8 cellular contexts compared by ENCODE assay signal in genomic region chr19:56066152-56067023, GRCh38. TPM values are rescaled to one million over a fixed set of nuclear protein-coding genes. Genes with fewer than 3 reads are reported as not detected.
DNase-seq lines count a peak whose midpoint lies in the region; ATAC-seq and TF ChIP-seq lines count a peak whose summit lies in the region.

No MANE protein-coding gene starts in this region.

- H3K36me3 Mint-ChIP-seq in CD8-positive, alpha-beta T cell = no peaks in the 10 kb centered on the region
- H3K36me3 Mint-ChIP-seq in endodermal cell (ENCODE audit: low read depth) = no peaks in the 10 kb centered on the region

- peaks cover 6% of the 10 kb centered on the region for H3K4me1 ChIP-seq in CD8-positive, alpha-beta T cell (ENCODE audit: insufficient read depth, low read length)
- H3K4me1 ChIP-seq in HCT116 (ENCODE audit: control insufficient read depth in 1 of 2, insufficient read depth in 2 of 2, low read length in 2 of 2) = peaks cover 6 to 10% of the 10 kb centered on the region in 2 experiments
- H3K4me1 ChIP-seq in endodermal cell (ENCODE audit: control insufficient read depth, insufficient read depth, low read length) = no peaks in the 10 kb centered on the region

- peak overlapping the region; percentile 13 for H3K4me3 ChIP-seq in CD8-positive, alpha-beta T cell (ENCODE audit: low read depth, low read length)
- H3K4me3 ChIP-seq in HCT116 (replicated peaks in 1 of 2; ENCODE audit: low read depth in 1 of 2, low read length in 2 of 2) (peak overlapping the region; percentile 30 to 46), endodermal cell (ENCODE audit: low read length) (peak overlapping the region; percentile 67)

- TF ChIP-seq POLR2A in HCT116 (IDR thresholded peaks at IDR 0.05; ENCODE audit: borderline replicate concordance, extremely low read depth, insufficient read depth, insufficient read length) = no peak

- no peak overlapping the region for H3K27ac ChIP-seq in CD8-positive, alpha-beta T cell (ENCODE audit: low read depth, low read length)
- H3K27ac ChIP-seq in HCT116 (ENCODE audit: low read depth, low read length) (no peak overlapping the region), endodermal cell (ENCODE audit: low read depth, low read length) (no peak overlapping the region)

- no peak overlapping the region for H3K9ac ChIP-seq in HCT116 (ENCODE audit: low read length)
- H3K9ac ChIP-seq in endodermal cell (ENCODE audit: extremely low read depth, low read length, poor library complexity, severe bottlenecking) = no peak overlapping the region

- H3K27me3 Mint-ChIP-seq in CD8-positive, alpha-beta T cell (ENCODE audit: low read depth) = peaks cover 33% of the 10 kb centered on the region
- H3K27me3 Mint-ChIP-seq in endodermal cell (ENCODE audit: insufficient read depth) = peaks cover 21% of the 10 kb centered on the region

- DNase-seq in CD8-positive, alpha-beta T cell = peak; percentile 26 to 80 (median 62)
- DNase-seq in HCT116 (ENCODE audit: low read depth, low spot score) (peak; percentile 44), NCI-H345 treated with DMSO at 0.1 percent for 48 hours (lab: John Stamatoyannopoulos, UW; ENCODE audit: unreplicated experiment) (peak; percentile 45), endodermal cell (peak; percentile 92), myocyte (ENCODE audit: low read depth) (peak; percentile 55)
- DNase-seq in activated CD8-positive, alpha-beta memory T cell treated with anti-CD3 and anti-CD28 coated beads for 4 hours (ENCODE audit: low read depth in 2 of 2) = peak; percentile 31 to 35
- peak; percentile 32 for DNase-seq in stimulated activated CD8-positive, alpha-beta memory T cell treated with anti-CD3 and anti-CD28 coated beads, Interleukin-7, amount 100 ng/mL, for 24 hours (ENCODE audit: low read depth)

- no TSS peak for BruUV-seq in HCT116 (replicated peaks; lab: Mats Ljungman, UMichigan)

- no peaks in the 10 kb centered on the region for H3K9me2 ChIP-seq in HCT116 (ENCODE audit: insufficient read depth)

- H3K4me3 Mint-ChIP-seq in CD8-positive, alpha-beta T cell = peak overlapping the region; percentile 71
- H3K4me3 Mint-ChIP-seq in endodermal cell = peak overlapping the region; percentile 42

- 14 to 15% methylated on average over 15 to 39 of the region's 39 CpGs for WGBS in endodermal cell (ENCODE audit: insufficient coverage in 1 of 2, insufficient read length in 1 of 2), 2 experiments

- RAD21 ChIA-PET in HCT116 (lab: Charles Lee; ENCODE audit: low non-redundant PET in 1 of 2, low total read pairs in 2 of 2, uncharacterized antibody in 2 of 2, unreplicated experiment in 2 of 2) = interaction anchor here (0.6 to 1.5 kb wide), 7 partner anchors 11 to 267 kb away, joined by 3 to 8 read pairs (median 3); no protein-coding TSS in a partner anchor

- peaks cover 13% of the 10 kb centered on the region for H3K4me1 Mint-ChIP-seq in CD8-positive, alpha-beta T cell (ENCODE audit: low read depth)
- H3K4me1 Mint-ChIP-seq in endodermal cell = no peaks in the 10 kb centered on the region

- peak; percentile 74 for TF ChIP-seq RAD21 in HCT116 (IDR thresholded peaks at IDR 0.05; ENCODE audit: low read depth)

- no peaks in the 10 kb centered on the region for H3K36me3 ChIP-seq in CD8-positive, alpha-beta T cell (ENCODE audit: insufficient read depth, low read length)
- no peaks in the 10 kb centered on the region for H3K36me3 ChIP-seq in HCT116 (ENCODE audit: control insufficient read depth in 1 of 2, insufficient read depth in 2 of 2, low read length in 2 of 2)
- H3K36me3 ChIP-seq in endodermal cell (ENCODE audit: control insufficient read depth, insufficient read depth, low read length) = no peaks in the 10 kb centered on the region

- H3K27ac Mint-ChIP-seq in CD8-positive, alpha-beta T cell = peak overlapping the region; percentile 37
- H3K27ac Mint-ChIP-seq in endodermal cell = no peak overlapping the region

- peak; percentile 77 for ATAC-seq in CD8-positive, alpha-beta T cell
- ATAC-seq in HCT116 = peak; percentile 96
- ATAC-seq in HG02588 (IDR thresholded peaks at IDR 0.05; ENCODE audit: unreplicated experiment) = no peak

- no peaks in the 10 kb centered on the region for H3K9me3 Mint-ChIP-seq in CD8-positive, alpha-beta T cell
- peaks cover 30% of the 10 kb centered on the region for H3K9me3 Mint-ChIP-seq in endodermal cell

- peak overlapping the region; percentile 77 for H2AFZ ChIP-seq in HCT116 (ENCODE audit: low read depth, low read length, poor library complexity, severe bottlenecking)

- CTCF ChIA-PET in CD8-positive, alpha-beta T cell (lab: Charles Lee) = interaction anchor here (0.6 to 4.4 kb wide), 31 partner anchors 8 to 911 kb away, joined by 3 to 37 read pairs (median 4); partner anchors contain the start of gene GALP
- CTCF ChIA-PET in HCT116 (lab: Charles Lee) = interaction anchor here (0.7 to 2.2 kb wide), 23 partner anchors 10 to 289 kb away, joined by 3 to 55 read pairs (median 4); partner anchors contain the start of genes GALP, ZNF444 and ZSCAN5A

- no peaks in the 10 kb centered on the region for H4K20me1 ChIP-seq in HCT116 (ENCODE audit: insufficient read depth)

- peak overlapping the region; percentile 75 for H3K4me2 ChIP-seq in HCT116 (ENCODE audit: low read length)

- H3K9me3 ChIP-seq in CD8-positive, alpha-beta T cell (ENCODE audit: low read length) = no peaks in the 10 kb centered on the region
- H3K9me3 ChIP-seq in HCT116 (ENCODE audit: control insufficient read depth in 1 of 2, insufficient read depth in 1 of 2, low read depth in 1 of 2, low read length in 2 of 2) (no peaks in the 10 kb centered on the region), endodermal cell (ENCODE audit: control insufficient read depth, low read length) (peaks cover 2% of the 10 kb centered on the region)

- H3K27me3 ChIP-seq in CD8-positive, alpha-beta T cell (ENCODE audit: insufficient read depth, low read length) = peaks cover 4% of the 10 kb centered on the region
- H3K27me3 ChIP-seq in HCT116 (ENCODE audit: insufficient read depth, low read length) (peaks cover 11% of the 10 kb centered on the region; the same call in 1 of the 2 replicates), endodermal cell (ENCODE audit: control insufficient read depth, insufficient read depth, low read length, poor library complexity, severe bottlenecking) (no peaks in the 10 kb centered on the region)

- TF ChIP-seq CTCF in CD8-positive, alpha-beta T cell (IDR thresholded peaks at IDR 0.05) = peak; percentile 89
- TF ChIP-seq CTCF in HCT116 (IDR thresholded peaks at IDR 0.05 in 2 of 3, conservative IDR thresholded peaks at IDR 0.05 in 1 of 3; ENCODE audit: borderline replicate concordance in 1 of 3, insufficient read depth in 1 of 3, low read depth in 2 of 3, low read length in 2 of 3) (peak; percentile 70 to 91 (median 88)), endodermal cell (conservative IDR thresholded peaks at IDR 0.05) (peak; percentile 94)

- no peaks in the 10 kb centered on the region for H3K79me2 ChIP-seq in HCT116 (ENCODE audit: insufficient read depth, low read length)

- intact Hi-C loops in CD8-positive, alpha-beta T cell (cut with DNase I, micrococcal nuclease) = loop anchor here (1.0 to 5.0 kb wide), 7 partner anchors 106 to 434 kb away; no protein-coding TSS in a partner anchor
- intact Hi-C loops in HCT116 (cut with micrococcal nuclease) = loop anchor here (1.0 to 2.0 kb wide), 3 partner anchors 186 to 284 kb away; no protein-coding TSS in a partner anchor

- POLR2A ChIA-PET in CD8-positive, alpha-beta T cell (lab: Charles Lee) = interaction anchor here (1.4 kb wide), 1 partner anchor 267 kb away, joined by 3 read pairs; no protein-coding TSS in a partner anchor
- POLR2A ChIA-PET in HCT116 (lab: Charles Lee) = interaction anchor here (1.5 kb wide), 1 partner anchor 187 kb away, joined by 4 read pairs; no protein-coding TSS in a partner anchor

TF ChIP-seq in HCT116, 20 proteins besides CTCF, POLR2A, EP300 and RAD21 (continues in another document):
- no peak for TF ChIP-seq EZH2phosphoT487 (IDR thresholded peaks at IDR 0.05; ENCODE audit: borderline replicate concordance)
- TF ChIP-seq ATF3 (IDR thresholded peaks at IDR 0.05) = no peak
- TF ChIP-seq TCF7L2 (IDR thresholded peaks at IDR 0.05; ENCODE audit: borderline replicate concordance, extremely low read depth, insufficient read depth, insufficient read length) = no peak
- no peak for TF ChIP-seq FOSL1 (IDR thresholded peaks at IDR 0.05; ENCODE audit: low read depth)
- TF ChIP-seq ZBTB33 (IDR thresholded peaks at IDR 0.05; ENCODE audit: extremely low read depth, insufficient replicate concordance, low read length) = no peak
- TF ChIP-seq SP1 (IDR thresholded peaks at IDR 0.05; ENCODE audit: low read depth) = no peak
- no peak for TF ChIP-seq CBX3 (IDR thresholded peaks at IDR 0.05; ENCODE audit: low read depth)

RNA-seq across cellular contexts. Expression of gene ZNF787, which starts 54.7 kb away (rescaled TPM):
- total RNA-seq in CD8-positive, alpha-beta T cell = 10 to 100 TPM; 10.2 to 10.8 TPM
- total RNA-seq in HCT116 (2021; ENCODE audit: unreplicated experiment) = 40.3 TPM
- polyA plus RNA-seq in HCT116 (2012) = 29.9 and 32.3 TPM in 2 replicates
- total RNA-seq in endodermal cell = 10 to 100 TPM; 42.1 to 43.7 TPM
- 27.7 TPM for polyA plus RNA-seq in endodermal cell (2013, experiment 1 of 2)
- 26.5 TPM for polyA plus RNA-seq in endodermal cell (2013, experiment 2 of 2)
- total RNA-seq in myocyte = 22.5 and 23.3 TPM in 2 replicates
- 25.3 TPM for polyA plus RNA-seq in myocyte (2012)

Comparison
In these comparisons a context has a peak if more than half of its experiments do, and no peak if none do; other contexts are left out.
1. DNase-seq: peak in every context shown above with its lines; median percentile 92 in endodermal cell; 62 in CD8-positive, alpha-beta T cell; 55 in myocyte; 45 in NCI-H345 treated with DMSO at 0.1 percent for 48 hours; 44 in HCT116; 33 in activated CD8-positive, alpha-beta memory T cell treated with anti-CD3 and anti-CD28 coated beads for 4 hours; 32 in stimulated activated CD8-positive, alpha-beta memory T cell treated with anti-CD3 and anti-CD28 coated beads, Interleukin-7, amount 100 ng/mL, for 24 hours.
2. H3K4me3 ChIP-seq: peak in every context shown above with its lines; median percentile 67 in endodermal cell; 38 in HCT116; 13 in CD8-positive, alpha-beta T cell.